8 cellular contexts compared by ENCODE assay signal in the genomic region with DNA sequence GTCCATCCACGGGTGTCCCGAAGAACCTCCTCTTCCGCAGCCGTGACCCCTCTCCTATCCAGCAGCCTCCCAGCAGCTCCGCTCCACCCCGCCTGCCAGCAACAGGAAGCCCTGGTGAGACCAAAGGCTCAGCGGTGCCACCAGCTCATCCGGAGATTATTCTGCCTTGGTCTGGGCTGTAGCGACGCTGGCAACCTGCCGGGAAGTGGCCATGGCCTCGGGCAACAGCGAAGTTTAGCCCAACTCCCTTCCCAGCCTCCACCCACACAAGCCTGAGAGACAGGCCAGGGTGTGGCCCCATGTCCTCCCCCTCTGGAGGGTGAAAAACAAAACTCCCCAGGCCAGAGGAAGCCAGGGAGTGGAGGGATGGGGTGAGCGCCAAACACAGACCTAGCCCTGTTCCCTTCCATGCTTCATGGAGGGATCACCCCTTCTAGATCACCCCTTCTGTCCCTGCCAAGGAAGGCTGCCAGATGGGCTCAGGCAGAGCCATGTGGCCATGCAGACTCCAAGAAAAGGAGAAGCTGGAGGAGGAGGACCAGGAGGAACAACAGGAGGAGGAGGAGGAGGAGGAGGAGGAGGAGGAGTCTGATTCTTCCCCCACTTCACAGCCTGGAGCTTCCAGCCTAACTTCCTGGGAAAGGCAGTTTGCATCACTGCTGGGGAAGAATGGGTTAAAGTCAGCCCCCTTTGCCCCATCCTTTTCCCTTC. TPM values are rescaled to one million over a fixed set of nuclear protein-coding genes. Genes with fewer than 3 reads are reported as not detected.
DNase-seq lines count a peak whose midpoint lies in the region; ATAC-seq, FAIRE-seq and TF ChIP-seq lines count a peak whose summit lies in the region.

No MANE protein-coding gene starts in this region.

- TF ChIP-seq POLR2A in testis (IDR thresholded peaks at IDR 0.05), result no peak

- peak overlapping the region; percentile 60 for H3K4me3 ChIP-seq in mononuclear cell (ENCODE audit: low read length)
- H3K4me3 ChIP-seq in testis, result peak overlapping the region; percentile 66 to 80

- peak overlapping the region; percentile 91 for H3K4me3 Mint-ChIP-seq in HFFc6
- peak overlapping the region; percentile 95 for H3K4me3 Mint-ChIP-seq in dendritic cell treated with granulocyte-macrophage colony-stimulating factor and Interleukin-4, amounts not matched to agents 40 ng/mL and 50 ng/mL, for 4 days

- H3K4me1 ChIP-seq in mononuclear cell (ENCODE audit: insufficient read depth, low read length), result peaks cover 57% of the 10 kb centered on the region
- peaks cover 52% of the 10 kb centered on the region for H3K4me1 ChIP-seq in testis

- no peaks in the 10 kb centered on the region for H3K36me3 ChIP-seq in testis (ENCODE audit: low read depth, missing control alignments)

- 34 to 52% methylated on average over 13 to 14 of the region's 14 CpGs for WGBS in testis, 2 donors

- ATAC-seq in HG03039 (IDR thresholded peaks at IDR 0.05; ENCODE audit: unreplicated experiment), result no peak

- H3K9me3 Mint-ChIP-seq in HFFc6, result no peaks in the 10 kb centered on the region
- H3K9me3 Mint-ChIP-seq in dendritic cell treated with granulocyte-macrophage colony-stimulating factor and Interleukin-4, amounts not matched to agents 40 ng/mL and 50 ng/mL, for 4 days, result no peaks in the 10 kb centered on the region

- FAIRE-seq in RCC 7860 (lab: Jason Lieb, UNC), result no peak

- TF ChIP-seq CTCF in HFFc6 (IDR thresholded peaks at IDR 0.05), result no peak
- no peak for TF ChIP-seq CTCF in testis (IDR thresholded peaks at IDR 0.05)

- no peaks in the 10 kb centered on the region for H3K9me3 ChIP-seq in mononuclear cell (ENCODE audit: low read depth, low read length)
- H3K9me3 ChIP-seq in testis, result no peaks in the 10 kb centered on the region

- H3K27ac ChIP-seq in testis, result peak overlapping the region; percentile 84 to 90

- peak overlapping the region; percentile 90 for H3K27ac Mint-ChIP-seq in HFFc6
- peak overlapping the region; percentile 88 for H3K27ac Mint-ChIP-seq in dendritic cell treated with granulocyte-macrophage colony-stimulating factor and Interleukin-4, amounts not matched to agents 40 ng/mL and 50 ng/mL, for 4 days

- H3K27me3 ChIP-seq in mononuclear cell (ENCODE audit: insufficient read depth, low read length), result no peaks in the 10 kb centered on the region
- H3K27me3 ChIP-seq in testis, result no peaks in the 10 kb centered on the region

- intact Hi-C loops in dendritic cell treated with granulocyte-macrophage colony-stimulating factor and Interleukin-4, amounts not matched to agents 40 ng/mL and 50 ng/mL, for 4 days (cut with micrococcal nuclease), result no loop called here
- intact Hi-C loops in testis (cut with DNase I; ENCODE audit: low total_unique reads), result no loop called here

- H3K4me1 Mint-ChIP-seq in HFFc6 (ENCODE audit: low read depth), result peaks cover 63% of the 10 kb centered on the region
- H3K4me1 Mint-ChIP-seq in dendritic cell treated with granulocyte-macrophage colony-stimulating factor and Interleukin-4, amounts not matched to agents 40 ng/mL and 50 ng/mL, for 4 days (ENCODE audit: low read depth), result peaks cover 68% of the 10 kb centered on the region

- DNase-seq in CD1c-positive myeloid dendritic cell (ENCODE audit: extremely low spot score) (peak; percentile 56), HFFc6 (peak; percentile 71), testis (peak; percentile 81), RCC 7860 (ENCODE audit: low spot score) (no peak)
- peak; percentile 32 for DNase-seq in activated CD4-positive, alpha-beta T cell treated with anti-CD3 and anti-CD28 coated beads for 1 hour

- H3K27me3 Mint-ChIP-seq in HFFc6 (ENCODE audit: insufficient read depth), result peaks cover 6% of the 10 kb centered on the region; the same call in 1 of the 2 replicates
- no peaks in the 10 kb centered on the region for H3K27me3 Mint-ChIP-seq in dendritic cell treated with granulocyte-macrophage colony-stimulating factor and Interleukin-4, amounts not matched to agents 40 ng/mL and 50 ng/mL, for 4 days

- H3K36me3 Mint-ChIP-seq in HFFc6 (ENCODE audit: low read depth), result peaks cover 34% of the 10 kb centered on the region
- peaks cover 59% of the 10 kb centered on the region for H3K36me3 Mint-ChIP-seq in dendritic cell treated with granulocyte-macrophage colony-stimulating factor and Interleukin-4, amounts not matched to agents 40 ng/mL and 50 ng/mL, for 4 days (ENCODE audit: low read depth)

RNA-seq across cellular contexts. Expression of a gene that starts 0.9 kb away (rescaled TPM):
- 10 to 100 TPM; 41.0 to 46.0 (median 45.1) TPM for total RNA-seq in HFFc6 (2021; fragmentation: NEBNext Ultra II Directional; extraction: Animal tissue kit (Norgen Biotek cat#: 25700))
- total RNA-seq in mononuclear cell (10.3 TPM), testis (10 to 100 TPM; 53.1 to 78.6 TPM)
- 43.5 TPM for polyA plus RNA-seq in testis (ENCODE audit: insufficient read depth, low read depth, low replicate concordance)

RNA-seq across cellular contexts. Expression of a gene that starts 7.5 kb away (rescaled TPM):
- not detected for total RNA-seq in HFFc6 (2021; fragmentation: NEBNext Ultra II Directional; extraction: Animal tissue kit (Norgen Biotek cat#: 25700))
- total RNA-seq in mononuclear cell (not detected), testis (under 1 TPM; 0.24 to 0.50 TPM)
- not detected for polyA plus RNA-seq in testis (ENCODE audit: insufficient read depth, low read depth, low replicate concordance)

RNA-seq across cellular contexts. Expression of a gene that starts 27.8 kb away (rescaled TPM):
- total RNA-seq in HFFc6 (2021; fragmentation: NEBNext Ultra II Directional; extraction: Animal tissue kit (Norgen Biotek cat#: 25700)), result under 1 TPM in 1 of 6 experiments, not detected in 5; 0.09 TPM
- not detected for total RNA-seq in mononuclear cell
- under 1 TPM; 0.39 to 0.93 TPM for total RNA-seq in testis
- polyA plus RNA-seq in testis (ENCODE audit: insufficient read depth, low read depth, low replicate concordance), result 0.88 TPM

RNA-seq across cellular contexts. Expression of a gene that starts 42.3 kb away (rescaled TPM):
- total RNA-seq in HFFc6 (2021; fragmentation: NEBNext Ultra II Directional; extraction: Animal tissue kit (Norgen Biotek cat#: 25700)), result under 1 TPM; 0.06 to 0.46 (median 0.27) TPM
- total RNA-seq in mononuclear cell (4.8 TPM), testis (10 to 100 TPM; 17.8 to 21.9 TPM)
- polyA plus RNA-seq in testis (ENCODE audit: insufficient read depth, low read depth, low replicate concordance), result 19.8 TPM

RNA-seq across cellular contexts. Expression of a gene that starts 54.8 kb away (rescaled TPM):
- total RNA-seq in HFFc6 (2021; fragmentation: NEBNext Ultra II Directional; extraction: Animal tissue kit (Norgen Biotek cat#: 25700)), result 10 to 100 TPM; 30.8 to 38.4 (median 32.1) TPM
- total RNA-seq in mononuclear cell (8.4 TPM), testis (10 to 100 TPM; 50.7 to 54.9 TPM)
- 47.3 TPM for polyA plus RNA-seq in testis (ENCODE audit: insufficient read depth, low read depth, low replicate concordance)
